In the genomic region with DNA sequence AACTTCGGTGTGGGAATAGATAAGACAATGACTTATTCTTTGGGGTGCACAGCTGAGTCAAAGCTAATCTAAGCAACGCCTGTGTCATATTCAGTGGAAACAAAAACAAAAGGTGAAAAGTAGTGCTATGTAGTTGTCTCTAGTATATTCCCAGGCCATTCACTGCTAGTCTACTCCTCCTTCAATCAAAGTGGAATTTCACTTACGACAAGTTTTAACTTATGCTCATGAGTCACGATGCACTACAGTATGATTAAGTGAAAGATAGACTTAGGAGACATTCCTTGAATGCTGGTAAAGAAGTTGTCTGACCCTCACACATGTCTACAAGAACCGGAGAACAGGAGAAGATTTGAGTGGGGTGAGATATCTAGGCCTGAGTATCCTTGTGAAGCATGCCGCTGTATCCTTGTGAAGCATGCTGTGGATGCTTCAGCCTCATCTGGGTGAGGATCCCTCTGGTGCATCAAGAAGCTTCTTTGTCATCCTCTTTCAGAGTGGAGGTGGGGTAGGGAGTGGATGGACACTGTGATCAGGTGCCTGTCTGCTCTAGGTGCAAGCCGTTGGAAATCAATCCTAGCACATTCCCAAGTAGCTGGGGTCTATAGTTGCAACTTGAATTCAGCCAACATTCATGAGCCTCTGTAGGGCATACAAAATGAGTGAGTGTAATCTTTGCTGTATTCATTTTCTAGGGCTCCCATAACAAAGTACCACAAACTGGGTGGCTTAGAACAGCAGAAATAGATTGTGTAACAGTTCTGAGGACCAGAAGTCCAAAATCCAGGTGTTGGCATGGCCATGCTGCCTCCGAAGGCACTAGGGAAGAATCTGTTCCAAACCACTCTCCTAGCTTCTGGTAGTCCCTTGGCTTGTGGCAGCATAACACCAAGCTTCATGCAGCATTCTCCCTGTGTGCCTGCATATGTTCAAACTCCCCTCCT, we compare ENCODE assay signal across 16 cellular contexts.
DNase-seq lines count a peak whose midpoint lies in the region; ATAC-seq, FAIRE-seq and TF ChIP-seq lines count a peak whose summit lies in the region.
"Had no signal": no experiment of that assay in that cellular context is flagged by ENCODE, and none has a peak within 500 bp of the region (broad histone marks: within the 10 kb centered on the region; RNA-seq: fewer than 3 reads in every experiment).

No MANE protein-coding gene starts in this region.

- no peak overlapping the region for H2AK5ac ChIP-seq in H9 (ENCODE audit: insufficient read length, low read length)

- H3K27me3 Mint-ChIP-seq in H9 (ENCODE audit: low read depth): peaks cover 1% of the 10 kb centered on the region; the same call in 1 of the 2 replicates
- H3K27me3 Mint-ChIP-seq: activated naive CD4-positive, alpha-beta T cell treated with anti-CD3 and anti-CD28 coated beads, Interleukin-2, amount 50 U/mL, for 24 hours had no signal

- no peak overlapping the region for H3K14ac ChIP-seq in H9 (ENCODE audit: insufficient read depth, low read length)

- H3K36me3 Mint-ChIP-seq in H9 (ENCODE audit: insufficient read depth in 1 of 3, low read depth in 3 of 3): peaks cover 0 to 6% (median 0%) of the 10 kb centered on the region in 3 experiments; a peak in 2 of 7 replicates
- H3K36me3 Mint-ChIP-seq: activated naive CD4-positive, alpha-beta T cell treated with anti-CD3 and anti-CD28 coated beads, Interleukin-2, amount 50 U/mL, for 24 hours had no signal

- H4K8ac ChIP-seq in H9 (replicated peaks; ENCODE audit: insufficient read length, low read depth, low read length): no peak overlapping the region

- dilution Hi-C loops in mammary epithelial cell (cut with HindIII; ENCODE audit: low sequenced_read_pairs): loop anchor here (5.0 kb wide), 1 partner anchor 63 kb away; no protein-coding TSS in a partner anchor

- H3K9me3 ChIP-seq in mammary epithelial cell (replicated peaks; ENCODE audit: insufficient read depth, low read length) (no peaks in the 10 kb centered on the region), H9 (ENCODE audit: control insufficient read depth, low read depth, low read length) (no peaks in the 10 kb centered on the region)
- H3K9me3 ChIP-seq: lower lobe of right lung had no signal

- H3K4me3 ChIP-seq in mammary epithelial cell (replicated peaks in 1 of 3; ENCODE audit: insufficient read depth in 1 of 3, low read depth in 2 of 3, low read length in 3 of 3) (no peak overlapping the region), kidney epithelial cell (ENCODE audit: low read depth, low read length) (no peak overlapping the region)
- H3K4me3 ChIP-seq: lower lobe of right lung, skin epidermis had no signal

- H3K36me3 ChIP-seq in mammary epithelial cell (ENCODE audit: insufficient read depth, low read length): no peaks in the 10 kb centered on the region
- no peaks in the 10 kb centered on the region for H3K36me3 ChIP-seq in kidney epithelial cell (ENCODE audit: control insufficient read depth, insufficient read depth, low read length)
- H3K36me3 ChIP-seq: lower lobe of right lung had no signal

- WGBS in mammary epithelial cell (ENCODE audit: low coverage, missing lambda C conversion rate): 34% methylated on average over 8 of the region's 8 CpGs
- no CpG with 5 or more reads among the region's 8 CpGs for WGBS in H9 (ENCODE audit: extremely low coverage, insufficient read length, low lambda C conversion rate)

- no peak overlapping the region for H2BK120ac ChIP-seq in H9 (ENCODE audit: low read depth, low read length, poor library complexity, severe bottlenecking)

- no peak overlapping the region for H3T11ph ChIP-seq in H9 (ENCODE audit: low read length)

- H3K4ac ChIP-seq in H9 (ENCODE audit: low read depth, low read length): no peak overlapping the region

- in situ Hi-C loops in mammary epithelial cell (cut with MboI; ENCODE audit: low sequenced_read_pairs in 2 of 2): no loop called here

- DNase-seq in A172 (ENCODE audit: low spot score): peak; percentile 77
- DNase-seq in HTR-8/SVneo (ENCODE audit: insufficient read length, low spot score): peak; percentile 28
- peak; percentile 98 for DNase-seq in mammary epithelial cell
- DNase-seq in kidney epithelial cell (ENCODE audit: low read depth): peak; percentile 71
- no peak for DNase-seq in mucosa of gallbladder (ENCODE audit: low spot score)
- no peak for DNase-seq in H9
- no peak for DNase-seq in NCI-H1436 treated with DMSO at 0.1 percent for 48 hours (lab: John Stamatoyannopoulos, UW)
- DNase-seq: GOT3, hippocampal formation, lower lobe of right lung, NCI-H1694 treated with DMSO at 0.1 percent for 48 hours, NCI-H526 treated with DMSO at 0.1 percent for 48 hours had no signal

- no peak overlapping the region for H4K5ac ChIP-seq in H9 (ENCODE audit: insufficient read length, low read depth, low read length)

- BruUV-seq in mammary epithelial cell (replicated peaks; lab: Mats Ljungman, UMichigan): TSS peak; percentile 78

- CTCF ChIA-PET in mammary epithelial cell (lab: Charles Lee; ENCODE audit: low non-redundant PET): no interaction called here

- TF ChIP-seq CTCF in mammary epithelial cell (conservative IDR thresholded peaks at IDR 0.05 in 1 of 2, IDR thresholded peaks at IDR 0.05 in 1 of 2; ENCODE audit: extremely low read depth in 1 of 2, insufficient read depth in 1 of 2, low read depth in 1 of 2, low read length in 2 of 2) (no peak), kidney epithelial cell (IDR thresholded peaks at IDR 0.05; ENCODE audit: insufficient read depth, low read length, poor library complexity, severe bottlenecking) (no peak), H9 (conservative IDR thresholded peaks at IDR 0.05) (no peak)

- no peak overlapping the region for H3K4me3 Mint-ChIP-seq in H9
- H3K4me3 Mint-ChIP-seq: activated naive CD4-positive, alpha-beta T cell treated with anti-CD3 and anti-CD28 coated beads, Interleukin-2, amount 50 U/mL, for 24 hours; T-helper 1 cell treated with Interleukin-12 subunit alpha and Interleukin-12 subunit beta and Interleukin-4 antibody, amounts not matched to agents 30 μg/mL and 1 μg/mL, for 36 hours had no signal

- H3K27me3 ChIP-seq in mammary epithelial cell (ENCODE audit: insufficient read depth, low read length): no peaks in the 10 kb centered on the region
- H3K27me3 ChIP-seq in kidney epithelial cell (ENCODE audit: control insufficient read depth, insufficient read depth, low read length): no peaks in the 10 kb centered on the region
- H3K27me3 ChIP-seq in H9 (ENCODE audit: insufficient read depth, low read length): no peaks in the 10 kb centered on the region

- FAIRE-seq in HTR-8/SVneo (lab: Jason Lieb, UNC): peak; percentile 83

- no peak overlapping the region for H2BK12ac ChIP-seq in H9 (ENCODE audit: insufficient read length, low read depth, low read length)

- no peak overlapping the region for H2BK5ac ChIP-seq in H9 (ENCODE audit: insufficient read length, low read length)

- H3K4me1 ChIP-seq in mammary epithelial cell (ENCODE audit: insufficient read depth, low read length) (peaks cover 17% of the 10 kb centered on the region), H9 (ENCODE audit: insufficient read depth, low read length) (no peaks in the 10 kb centered on the region; the same call in 1 of the 2 replicates)

- H4K20me1 ChIP-seq in mammary epithelial cell (ENCODE audit: insufficient read depth, low read length) (no peaks in the 10 kb centered on the region), H9 (ENCODE audit: control insufficient read depth, insufficient read depth, insufficient read length) (no peaks in the 10 kb centered on the region)

- peak overlapping the region; percentile 64 for H2AFZ ChIP-seq in mammary epithelial cell (ENCODE audit: low read depth, low read length)
- no peak overlapping the region for H2AFZ ChIP-seq in H9 (ENCODE audit: low read length)

- H3K27ac Mint-ChIP-seq in H9: no peak overlapping the region
- H3K27ac Mint-ChIP-seq: activated naive CD4-positive, alpha-beta T cell treated with anti-CD3 and anti-CD28 coated beads, Interleukin-2, amount 50 U/mL, for 24 hours; T-helper 1 cell treated with Interleukin-12 subunit alpha and Interleukin-12 subunit beta and Interleukin-4 antibody, amounts not matched to agents 30 μg/mL and 1 μg/mL, for 36 hours had no signal

- no peak overlapping the region for H3K56ac ChIP-seq in H9 (ENCODE audit: insufficient read length, low read depth, low read length)

- H3K4me1 Mint-ChIP-seq in H9: peaks cover 32% of the 10 kb centered on the region in 2 experiments
- H3K4me1 Mint-ChIP-seq: activated naive CD4-positive, alpha-beta T cell treated with anti-CD3 and anti-CD28 coated beads, Interleukin-2, amount 50 U/mL, for 24 hours had no signal

- intact Hi-C loops in mammary epithelial cell (cut with micrococcal nuclease): loop anchor here (1.0 to 10.0 kb wide), 2 partner anchors 10 to 225 kb away; no protein-coding TSS in a partner anchor

- H2BK20ac ChIP-seq in H9 (ENCODE audit: low read depth, low read length, poor library complexity, severe bottlenecking): no peak overlapping the region

- ATAC-seq in GM21737 (IDR thresholded peaks at IDR 0.05; ENCODE audit: unreplicated experiment): no peak

- H4K91ac ChIP-seq in H9 (ENCODE audit: insufficient read length, low read depth, low read length): no peak overlapping the region

- peak overlapping the region; percentile 25 for H3K4me2 ChIP-seq in mammary epithelial cell (ENCODE audit: insufficient read depth, low read depth, low read length)
- no peak overlapping the region for H3K4me2 ChIP-seq in H9 (ENCODE audit: insufficient read depth, insufficient read length, low read length)

- peaks cover 1 to 5% of the 10 kb centered on the region in 2 experiments; a peak in 4 of 5 replicates for H3K9me3 Mint-ChIP-seq in H9
- H3K9me3 Mint-ChIP-seq: activated naive CD4-positive, alpha-beta T cell treated with anti-CD3 and anti-CD28 coated beads, Interleukin-2, amount 50 U/mL, for 24 hours; T-helper 1 cell treated with Interleukin-12 subunit alpha and Interleukin-12 subunit beta and Interleukin-4 antibody, amounts not matched to agents 30 μg/mL and 1 μg/mL, for 36 hours had no signal

- H2BK15ac ChIP-seq in H9 (ENCODE audit: low read depth, low read length): no peak overlapping the region

- H3K79me2 ChIP-seq in mammary epithelial cell (ENCODE audit: insufficient read depth, low read length): no peaks in the 10 kb centered on the region
- no peaks in the 10 kb centered on the region for H3K79me2 ChIP-seq in H9 (ENCODE audit: insufficient read depth, low read length)

- peak overlapping the region; percentile 87 for H3K27ac ChIP-seq in mammary epithelial cell (ENCODE audit: insufficient read depth, low read depth, low read length)
- no peak overlapping the region for H3K27ac ChIP-seq in H9 (ENCODE audit: insufficient read length, low read depth, low read length)
- H3K27ac ChIP-seq: lower lobe of right lung, skin epidermis had no signal

- no peak overlapping the region for H3K18ac ChIP-seq in H9 (ENCODE audit: insufficient read length, low read depth, low read length)

- peak overlapping the region; percentile 47 for H3K9ac ChIP-seq in mammary epithelial cell (ENCODE audit: insufficient read depth, low read length)
- H3K9ac ChIP-seq in H9 (ENCODE audit: extremely low read depth, insufficient read length, low read length): no peak overlapping the region

- no peak overlapping the region for H3K23ac ChIP-seq in H9 (ENCODE audit: insufficient read length, low read depth, low read length)

- no peaks in the 10 kb centered on the region for H3K79me1 ChIP-seq in H9 (ENCODE audit: insufficient read depth, low read depth, low read length, poor library complexity, severe bottlenecking)

- H3K23me2 ChIP-seq in H9 (ENCODE audit: insufficient read length, low read depth, low read length, poor library complexity, severe bottlenecking): no peaks in the 10 kb centered on the region

Comparison
In these comparisons a context has a peak if more than half of its experiments do, and no peak if none do; other contexts are left out.
1. DNase-seq: peak in A172 (single experiment), HTR-8/SVneo (single experiment), mammary epithelial cell (single experiment) and kidney epithelial cell (single experiment); none in mucosa of gallbladder (single experiment), H9 (single experiment) and NCI-H1436 treated with DMSO at 0.1 percent for 48 hours (single experiment).